Comparison of ENCODE assay signal across 2 cellular contexts in the genomic region with DNA sequence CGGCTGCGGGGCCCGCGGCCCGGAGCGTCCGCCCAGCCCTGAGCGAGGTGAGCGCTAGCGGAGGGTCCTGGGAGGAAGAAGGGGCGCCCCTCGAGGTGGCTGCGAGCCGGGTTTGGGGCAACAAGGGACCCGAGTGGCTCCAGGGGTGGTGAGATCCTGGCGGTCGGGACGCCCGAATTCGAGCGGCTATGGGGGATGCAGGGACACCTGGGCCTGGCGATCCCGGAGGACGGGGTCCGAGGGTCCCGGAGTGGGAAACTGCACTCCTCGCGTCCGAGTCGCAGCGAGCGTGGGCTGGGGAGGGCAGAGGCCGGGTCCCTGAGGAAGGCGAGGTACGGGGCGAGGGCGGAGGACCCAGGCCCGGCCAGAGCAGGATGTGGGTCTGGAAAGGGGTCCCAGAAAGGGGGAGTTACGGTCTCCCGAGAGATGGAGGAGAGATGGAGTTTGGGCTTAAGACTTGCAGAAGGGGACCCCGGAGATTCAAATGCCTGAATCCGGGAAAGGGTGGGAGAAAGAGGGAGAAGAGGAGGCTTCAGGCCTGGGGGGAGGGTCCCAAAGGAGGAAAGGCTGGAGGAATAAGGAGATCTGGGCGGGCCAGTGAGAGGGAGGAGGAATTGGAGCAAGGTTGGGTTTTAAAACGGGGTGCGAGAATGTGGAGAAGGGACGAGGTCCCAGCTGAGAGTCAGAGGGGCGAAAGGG.
A peak's percentile ranks its signal among the peaks of the same experiment; 100 is the strongest.
TF ChIP-seq lines count a peak whose summit lies in the region.

No MANE protein-coding gene starts in this region.

TF ChIP-seq in endothelial cell of umbilical vein, 7 proteins besides CTCF, POLR2A, EP300 and RAD21:
- peak; percentile 78 for TF ChIP-seq EZH2 (IDR thresholded peaks at IDR 0.05; ENCODE audit: borderline replicate concordance, low read depth, low read length, severe bottlenecking)
- TF ChIP-seq FOS (IDR thresholded peaks at IDR 0.05; ENCODE audit: borderline replicate concordance, insufficient read depth, low read length): no peak

TF ChIP-seq in neural cell, 6 proteins besides CTCF, POLR2A, EP300 and RAD21:
- TF ChIP-seq, protein P1, sequence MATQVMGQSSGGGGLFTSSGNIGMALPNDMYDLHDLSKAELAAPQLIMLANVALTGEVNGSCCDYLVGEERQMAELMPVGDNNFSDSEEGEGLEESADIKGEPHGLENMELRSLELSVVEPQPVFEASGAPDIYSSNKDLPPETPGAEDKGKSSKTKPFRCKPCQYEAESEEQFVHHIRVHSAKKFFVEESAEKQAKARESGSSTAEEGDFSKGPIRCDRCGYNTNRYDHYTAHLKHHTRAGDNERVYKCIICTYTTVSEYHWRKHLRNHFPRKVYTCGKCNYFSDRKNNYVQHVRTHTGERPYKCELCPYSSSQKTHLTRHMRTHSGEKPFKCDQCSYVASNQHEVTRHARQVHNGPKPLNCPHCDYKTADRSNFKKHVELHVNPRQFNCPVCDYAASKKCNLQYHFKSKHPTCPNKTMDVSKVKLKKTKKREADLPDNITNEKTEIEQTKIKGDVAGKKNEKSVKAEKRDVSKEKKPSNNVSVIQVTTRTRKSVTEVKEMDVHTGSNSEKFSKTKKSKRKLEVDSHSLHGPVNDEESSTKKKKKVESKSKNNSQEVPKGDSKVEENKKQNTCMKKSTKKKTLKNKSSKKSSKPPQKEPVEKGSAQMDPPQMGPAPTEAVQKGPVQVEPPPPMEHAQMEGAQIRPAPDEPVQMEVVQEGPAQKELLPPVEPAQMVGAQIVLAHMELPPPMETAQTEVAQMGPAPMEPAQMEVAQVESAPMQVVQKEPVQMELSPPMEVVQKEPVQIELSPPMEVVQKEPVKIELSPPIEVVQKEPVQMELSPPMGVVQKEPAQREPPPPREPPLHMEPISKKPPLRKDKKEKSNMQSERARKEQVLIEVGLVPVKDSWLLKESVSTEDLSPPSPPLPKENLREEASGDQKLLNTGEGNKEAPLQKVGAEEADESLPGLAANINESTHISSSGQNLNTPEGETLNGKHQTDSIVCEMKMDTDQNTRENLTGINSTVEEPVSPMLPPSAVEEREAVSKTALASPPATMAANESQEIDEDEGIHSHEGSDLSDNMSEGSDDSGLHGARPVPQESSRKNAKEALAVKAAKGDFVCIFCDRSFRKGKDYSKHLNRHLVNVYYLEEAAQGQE (IDR thresholded peaks at IDR 0.05; ENCODE audit: borderline replicate concordance): peak; percentile 13
- no peak for TF ChIP-seq EZH2 (IDR thresholded peaks at IDR 0.05; ENCODE audit: borderline replicate concordance, insufficient read depth, low read length, poor library complexity, severe bottlenecking)
- TF ChIP-seq TAF1 (IDR thresholded peaks at IDR 0.05; ENCODE audit: low read depth): no peak
- TF ChIP-seq SMC3 (conservative IDR thresholded peaks at IDR 0.05; ENCODE audit: poor library complexity): no peak
- TF ChIP-seq MXI1 (conservative IDR thresholded peaks at IDR 0.05; ENCODE audit: poor library complexity, severe bottlenecking): peak; percentile 32
- no peak for TF ChIP-seq POLR2AphosphoS5 (IDR thresholded peaks at IDR 0.05)
